ENCODE assay signal across 9 cellular contexts in the genomic region with DNA sequence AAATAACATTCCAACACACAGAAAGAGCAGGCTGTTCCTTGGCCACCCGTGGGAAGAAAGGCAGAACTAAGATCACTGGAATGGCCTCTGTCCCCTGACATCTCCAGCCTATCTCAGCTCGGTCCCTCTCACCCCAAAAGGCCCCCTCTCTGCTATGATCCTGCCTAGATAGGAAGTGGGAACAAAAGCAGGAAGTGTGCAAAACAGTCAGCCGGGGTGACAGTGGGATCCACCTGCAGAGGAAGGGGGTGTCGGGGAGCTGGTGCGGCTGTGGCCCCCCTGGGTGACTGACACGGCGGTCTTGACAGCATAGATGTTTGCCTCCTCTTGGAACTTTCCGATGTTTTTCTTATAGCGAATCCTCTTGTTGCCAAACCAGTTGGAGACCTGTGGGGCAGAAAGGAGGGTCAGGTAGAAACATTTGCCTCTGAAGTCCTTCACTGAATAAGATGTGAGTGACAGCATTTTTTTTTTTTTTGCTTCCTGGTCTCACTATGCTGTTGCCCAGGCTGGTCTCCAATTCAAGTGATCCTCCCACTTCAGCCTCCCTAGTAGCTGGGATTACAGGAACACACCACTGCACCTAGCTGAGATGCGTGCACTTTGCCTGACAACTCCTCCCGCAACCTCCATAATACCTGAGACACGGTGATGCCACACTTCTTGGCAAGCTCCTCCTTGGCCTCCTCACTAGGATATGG. TPM values are rescaled to one million over a fixed set of nuclear protein-coding genes. Genes with fewer than 3 reads are reported as not detected.
A peak's percentile ranks its signal among the peaks of the same experiment; 100 is the strongest.
DNase-seq lines count a peak whose midpoint lies in the region; ATAC-seq and TF ChIP-seq lines count a peak whose summit lies in the region.
"Had no signal": no experiment of that assay in that cellular context is flagged by ENCODE, and none has a peak within 500 bp of the region (broad histone marks: within the 10 kb centered on the region; RNA-seq: fewer than 3 reads in every experiment).

No MANE protein-coding gene starts in this region.

- H3K9ac ChIP-seq in DND-41 (ENCODE audit: low read depth, low read length) = no peak overlapping the region

- peaks cover 51% of the 10 kb centered on the region for H3K4me1 ChIP-seq in DND-41 (ENCODE audit: insufficient read depth, low read length)

- no peaks in the 10 kb centered on the region for H4K20me1 ChIP-seq in DND-41 (ENCODE audit: insufficient read depth, low read length)

- H3K4me3 ChIP-seq in DND-41 (ENCODE audit: low read depth in 1 of 2, low read length in 2 of 2) = no peak overlapping the region

- H3K4me1 Mint-ChIP-seq in activated T-helper 17 cell treated with anti-CD3 and anti-CD28 coated beads, Interleukin-2, amount 50 U/mL, for 72 hours = peaks cover 36% of the 10 kb centered on the region
- peaks cover 52% of the 10 kb centered on the region for H3K4me1 Mint-ChIP-seq in neural crest cell

- H3K27ac Mint-ChIP-seq in activated T-helper 17 cell treated with anti-CD3 and anti-CD28 coated beads, Interleukin-2, amount 50 U/mL, for 72 hours = peak overlapping the region; percentile 88
- peak overlapping the region; percentile 50 for H3K27ac Mint-ChIP-seq in neural crest cell (ENCODE audit: unreplicated experiment)

- H3K36me3 ChIP-seq in DND-41 (ENCODE audit: insufficient read depth, low read length) = peaks cover 63% of the 10 kb centered on the region

- peaks cover 96% of the 10 kb centered on the region for H3K36me3 Mint-ChIP-seq in activated T-helper 17 cell treated with anti-CD3 and anti-CD28 coated beads, Interleukin-2, amount 50 U/mL, for 72 hours (ENCODE audit: low read depth)
- H3K36me3 Mint-ChIP-seq in neural crest cell (ENCODE audit: low read depth) = peaks cover 11% of the 10 kb centered on the region

- peak overlapping the region; percentile 98 for H3K4me3 Mint-ChIP-seq in activated T-helper 17 cell treated with anti-CD3 and anti-CD28 coated beads, Interleukin-2, amount 50 U/mL, for 72 hours
- peak overlapping the region; percentile 92 for H3K4me3 Mint-ChIP-seq in neural crest cell

- H3K79me2 ChIP-seq in DND-41 (ENCODE audit: insufficient read depth, low read length) = peaks cover 53% of the 10 kb centered on the region

- H3K27ac ChIP-seq in DND-41 (ENCODE audit: low read length) = 0 out of 2 replicates have a peak overlapping the region, but pooled peaks have one; percentile 59
- H3K27ac ChIP-seq: VCaP had no signal

- no peak for DNase-seq in DND-41
- no peak for DNase-seq in neural crest cell (ENCODE audit: low read depth, low spot score)
- DNase-seq in amniotic stem cell (lab: John Stamatoyannopoulos, UW) = no peak
- no peak for DNase-seq in superior temporal gyrus (ENCODE audit: extremely low spot score)
- no peak for DNase-seq in pons (ENCODE audit: low spot score)
- DNase-seq: NCI-H1105, nucleus accumbens had no signal

- no peak for ATAC-seq in DND-41 (ENCODE audit: insufficient read depth, low read depth)
- ATAC-seq in activated T-helper 17 cell treated with anti-CD3 and anti-CD28 coated beads, Interleukin-2, amount 50 U/mL, for 72 hours (replicated peaks) = no peak

- no peaks in the 10 kb centered on the region for H3K9me3 ChIP-seq in DND-41 (ENCODE audit: insufficient read depth, low read length, severe bottlenecking)

- no peaks in the 10 kb centered on the region for H3K27me3 Mint-ChIP-seq in activated T-helper 17 cell treated with anti-CD3 and anti-CD28 coated beads, Interleukin-2, amount 50 U/mL, for 72 hours
- H3K27me3 Mint-ChIP-seq in neural crest cell (ENCODE audit: low read depth) = no peaks in the 10 kb centered on the region

- H3K4me2 ChIP-seq in DND-41 (ENCODE audit: insufficient read depth, low read length) = peak overlapping the region; percentile 93; the same call in 1 of the 2 replicates

- TF ChIP-seq CTCF in DND-41 (IDR thresholded peaks at IDR 0.05; ENCODE audit: borderline replicate concordance, extremely low read depth, low read length, poor library complexity, severe bottlenecking) (no peak), neural crest cell (conservative IDR thresholded peaks at IDR 0.05) (no peak)

- H2AFZ ChIP-seq in DND-41 (ENCODE audit: low read depth, low read length) = no peak overlapping the region

- no peaks in the 10 kb centered on the region for H3K9me3 Mint-ChIP-seq in activated T-helper 17 cell treated with anti-CD3 and anti-CD28 coated beads, Interleukin-2, amount 50 U/mL, for 72 hours
- H3K9me3 Mint-ChIP-seq in neural crest cell = no peaks in the 10 kb centered on the region

- H3K27me3 ChIP-seq in DND-41 (ENCODE audit: insufficient read depth, low read length, poor library complexity) = no peaks in the 10 kb centered on the region

RNA-seq across cellular contexts. Expression of gene PBX2, which starts 2.8 kb away (rescaled TPM):
- 100 to 1,000 TPM in 1 of 2 donors, 10 to 100 TPM in 1; 53.0 to 135 TPM for total RNA-seq in activated T-helper 17 cell treated with anti-CD3 and anti-CD28 coated beads, Interleukin-2, amount 50 U/mL, for 72 hours
- 205 and 206 TPM in 2 replicates for total RNA-seq in neural crest cell

RNA-seq across cellular contexts. Expression of gene AGER, which starts 3.1 kb away (rescaled TPM):
- 10 to 100 TPM; 19.3 to 50.2 TPM for total RNA-seq in activated T-helper 17 cell treated with anti-CD3 and anti-CD28 coated beads, Interleukin-2, amount 50 U/mL, for 72 hours
- total RNA-seq in neural crest cell = 25.7 and 26.0 TPM in 2 replicates

RNA-seq across cellular contexts. Expression of gene GPSM3, which starts 5.3 kb away (rescaled TPM):
- total RNA-seq in activated T-helper 17 cell treated with anti-CD3 and anti-CD28 coated beads, Interleukin-2, amount 50 U/mL, for 72 hours = 100 to 1,000 TPM; 136 to 227 TPM
- total RNA-seq in neural crest cell = 7.3 and 8.0 TPM in 2 replicates

RNA-seq across cellular contexts. Expression of gene RNF5, which starts 9.0 kb away (rescaled TPM):
- 10 to 100 TPM; 46.0 to 64.5 TPM for total RNA-seq in activated T-helper 17 cell treated with anti-CD3 and anti-CD28 coated beads, Interleukin-2, amount 50 U/mL, for 72 hours
- 60.2 and 60.7 TPM in 2 replicates for total RNA-seq in neural crest cell

RNA-seq across cellular contexts. Expression of gene AGPAT1, which starts 11.3 kb away (rescaled TPM):
- total RNA-seq in activated T-helper 17 cell treated with anti-CD3 and anti-CD28 coated beads, Interleukin-2, amount 50 U/mL, for 72 hours = 10 to 100 TPM; 26.8 to 37.5 TPM
- total RNA-seq in neural crest cell = 88.9 and 92.9 TPM in 2 replicates

Comparison
In these comparisons a context has a peak if more than half of its experiments do, and no peak if none do; other contexts are left out.
1. RNA of gene GPSM3, which starts 5.3 kb away (total RNA-seq): 136 to 227 TPM in activated T-helper 17 cell treated with anti-CD3 and anti-CD28 coated beads, Interleukin-2, amount 50 U/mL, for 72 hours; 7.3 to 8.0 TPM in neural crest cell; every median in the first group is over 10 times any median in the second.